ENCODE assay signal across 33 cellular contexts in the genomic region with DNA sequence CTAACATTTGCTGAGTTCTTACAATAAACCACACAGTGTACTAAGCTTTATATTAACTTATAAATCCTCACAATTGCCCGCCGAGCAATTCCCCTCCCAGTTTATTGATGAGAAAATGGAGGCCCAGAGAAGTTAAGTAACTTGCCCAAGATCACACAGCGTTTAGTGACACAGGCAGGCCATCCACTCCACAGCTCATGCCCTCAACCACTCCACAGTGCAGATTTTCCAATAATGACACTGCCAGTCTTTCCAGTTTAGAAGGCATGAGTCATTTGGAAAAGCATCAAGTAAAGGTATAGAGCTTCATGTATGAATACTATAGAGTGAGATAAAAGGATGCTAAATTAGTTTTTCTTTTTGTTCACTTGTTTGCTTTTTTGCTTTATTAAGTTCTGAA.
"Had no signal": no experiment of that assay in that cellular context is flagged by ENCODE, and none has a peak within 500 bp of the region (broad histone marks: within the 10 kb centered on the region; RNA-seq: fewer than 3 reads in every experiment).

No MANE protein-coding gene starts in this region.

- H3K36me3 Mint-ChIP-seq: natural killer cell treated with Interleukin-12 subunit alpha and Interleukin-12 subunit beta and Interleukin-15 and Interleukin-18, amount 100 ng/mL, for 72 hours had no signal

- H3K9me3 Mint-ChIP-seq: immature natural killer cell; mesothelial cell of epicardium; natural killer cell treated with Interleukin-12 subunit alpha and Interleukin-12 subunit beta and Interleukin-15 and Interleukin-18, amount 100 ng/mL, for 72 hours; neural crest cell; stimulated activated naive CD8-positive, alpha-beta T cell treated with anti-CD3 and anti-CD28 coated beads, Interleukin-15, amount 100 ng/mL, for 72 hours had no signal

- H3K27me3 Mint-ChIP-seq: naive B cell; natural killer cell treated with Interleukin-12 subunit alpha and Interleukin-12 subunit beta and Interleukin-15 and Interleukin-18, amount 100 ng/mL, for 72 hours; progenitor cell of endocrine pancreas; stimulated activated naive CD8-positive, alpha-beta T cell treated with anti-CD3 and anti-CD28 coated beads, Interleukin-15, amount 100 ng/mL, for 72 hours had no signal

- DNase-seq: dorsolateral prefrontal cortex; effector CD4-positive, alpha-beta T cell; foreskin melanocyte; glutamatergic neuron; heart right ventricle; hippocampal formation; immature natural killer cell; islet precursor cell; kidney glomerular epithelial cell; mesenchymal stem cell; mucosa of descending colon; naive B cell; stimulated activated CD4-positive, alpha-beta T cell treated with anti-CD3 and anti-CD28 coated beads, Interleukin-12 subunit alpha, Interleukin-12 subunit beta, amount 100 ng/mL, for 4 hours; stimulated activated CD4-positive, alpha-beta T cell treated with anti-CD3 and anti-CD28 coated beads, Interleukin-1b, Interleukin-23, amount 100 ng/mL, for 48 hours; stimulated activated CD4-positive, alpha-beta T cell treated with anti-CD3 and anti-CD28 coated beads, Interleukin-4, amount 100 ng/mL, for 1 hour; stimulated activated CD8-positive, alpha-beta memory T cell treated with anti-CD3 and anti-CD28 coated beads, Interleukin-4, amount 100 ng/mL, for 48 hours; stimulated activated naive CD4-positive, alpha-beta T cell; stimulated activated naive CD8-positive, alpha-beta T cell treated with anti-CD3 and anti-CD28 coated beads, Interleukin-15, amount 100 ng/mL, for 72 hours; transverse colon; upper lobe of right lung; uterus had no signal

- H3K27ac ChIP-seq: dorsolateral prefrontal cortex, epithelial cell of prostate, esophagus muscularis mucosa, neutrophil, parathyroid adenoma, suprapubic skin, transverse colon, upper lobe of right lung, uterus had no signal

- H2AFZ ChIP-seq: parathyroid adenoma had no signal

- H3K9ac ChIP-seq: parathyroid adenoma had no signal

- H3K9me3 ChIP-seq: esophagus muscularis mucosa, heart right ventricle, mucosa of descending colon, neutrophil, suprapubic skin, transverse colon, upper lobe of right lung, uterus had no signal

- H3K4me3 Mint-ChIP-seq: immature natural killer cell; mesothelial cell of epicardium; naive B cell; natural killer cell treated with Interleukin-12 subunit alpha and Interleukin-12 subunit beta and Interleukin-15 and Interleukin-18, amount 100 ng/mL, for 72 hours; neural crest cell; stimulated activated naive CD8-positive, alpha-beta T cell treated with anti-CD3 and anti-CD28 coated beads, Interleukin-15, amount 100 ng/mL, for 72 hours had no signal

- H3K4me1 ChIP-seq: uterus had no signal

- H3K36me3 ChIP-seq: neutrophil, upper lobe of right lung, uterus had no signal

- H3K4me3 ChIP-seq: dorsolateral prefrontal cortex, esophagus muscularis mucosa, heart right ventricle, lung, mucosa of descending colon, smooth muscle cell, suprapubic skin, transverse colon, upper lobe of right lung, uterus had no signal

- H3K4me1 Mint-ChIP-seq: neural crest cell had no signal

- H3K27ac Mint-ChIP-seq: immature natural killer cell; mesothelial cell of epicardium; natural killer cell treated with Interleukin-12 subunit alpha and Interleukin-12 subunit beta and Interleukin-15 and Interleukin-18, amount 100 ng/mL, for 72 hours; progenitor cell of endocrine pancreas; stimulated activated naive CD8-positive, alpha-beta T cell treated with anti-CD3 and anti-CD28 coated beads, Interleukin-15, amount 100 ng/mL, for 72 hours had no signal

- H3K79me2 ChIP-seq: parathyroid adenoma had no signal

- H3K27me3 ChIP-seq: dorsolateral prefrontal cortex, esophagus muscularis mucosa, heart right ventricle, neutrophil, suprapubic skin, transverse colon, upper lobe of right lung, uterus had no signal

- H3K4me2 ChIP-seq: smooth muscle cell had no signal

- ATAC-seq: heart right ventricle; mucosa of descending colon; natural killer cell treated with Interleukin-12 subunit alpha and Interleukin-12 subunit beta and Interleukin-15 and Interleukin-18, amount 100 ng/mL, for 72 hours; sciatic nerve; stimulated activated naive CD8-positive, alpha-beta T cell treated with anti-CD3 and anti-CD28 coated beads, Interleukin-15, amount 100 ng/mL, for 72 hours; upper lobe of right lung had no signal
